ENCODE assay signal across 12 cellular contexts in genomic region chr3:122893754-122894668, GRCh38.
A peak's percentile ranks its signal among the peaks of the same experiment; 100 is the strongest.
DNase-seq lines count a peak whose midpoint lies in the region; ATAC-seq and TF ChIP-seq lines count a peak whose summit lies in the region.
"Had no signal": no experiment of that assay in that cellular context is flagged by ENCODE, and none has a peak within 500 bp of the region (broad histone marks: within the 10 kb centered on the region; RNA-seq: fewer than 3 reads in every experiment).

No MANE protein-coding gene starts in this region.

- H3K9me3 ChIP-seq in adipocyte (ENCODE audit: control insufficient read depth, low read length) (no peaks in the 10 kb centered on the region), hepatocyte (ENCODE audit: low read depth) (no peaks in the 10 kb centered on the region)
- H3K9me3 ChIP-seq: breast epithelium had no signal

- H3K9ac ChIP-seq in adipocyte (ENCODE audit: low read length) = no peak overlapping the region

- H3K36me3 ChIP-seq in adipocyte (ENCODE audit: control insufficient read depth, insufficient read depth, low read length, severe bottlenecking) = no peaks in the 10 kb centered on the region
- H3K36me3 ChIP-seq in hepatocyte (replicated peaks; ENCODE audit: insufficient read depth, low read depth) = no peaks in the 10 kb centered on the region
- H3K36me3 ChIP-seq: breast epithelium had no signal

- ATAC-seq in GM21381 (IDR thresholded peaks at IDR 0.05; ENCODE audit: unreplicated experiment) (no peak), HG02571 (IDR thresholded peaks at IDR 0.05; ENCODE audit: unreplicated experiment) (no peak), GM21515 (IDR thresholded peaks at IDR 0.05; ENCODE audit: unreplicated experiment) (no peak)

- no peak overlapping the region for H2AFZ ChIP-seq in hepatocyte

- no peak for TF ChIP-seq CTCF in hepatocyte (IDR thresholded peaks at IDR 0.05; ENCODE audit: poor library complexity)

- WGBS in hepatocyte (ENCODE audit: low lambda C conversion rate, missing lambda C conversion rate) = 59% methylated on average over 17 of the region's 17 CpGs

- no peaks in the 10 kb centered on the region for H3K79me2 ChIP-seq in hepatocyte

- H3K4me3 ChIP-seq in adipocyte (ENCODE audit: low read length) = no peak overlapping the region
- no peak overlapping the region for H3K4me3 ChIP-seq in hepatocyte
- H3K4me3 ChIP-seq: breast epithelium had no signal

- no peaks in the 10 kb centered on the region for H4K20me1 ChIP-seq in hepatocyte (ENCODE audit: insufficient read depth, poor library complexity, severe bottlenecking)

- peaks cover 5% of the 10 kb centered on the region for H3K4me1 ChIP-seq in adipocyte (ENCODE audit: control insufficient read depth, insufficient read depth, low read length)
- peaks cover 4% of the 10 kb centered on the region for H3K4me1 ChIP-seq in hepatocyte (ENCODE audit: insufficient read depth)
- H3K4me1 ChIP-seq: breast epithelium had no signal

- no peaks in the 10 kb centered on the region for H3K9me2 ChIP-seq in hepatocyte (replicated peaks; ENCODE audit: insufficient read depth)

- H3K27me3 ChIP-seq in adipocyte (replicated peaks; ENCODE audit: control insufficient read depth, insufficient read depth, low read length) (peaks cover 32% of the 10 kb centered on the region), hepatocyte (no peaks in the 10 kb centered on the region)
- H3K27me3 ChIP-seq: breast epithelium had no signal

- H3K27ac ChIP-seq in hepatocyte = peak overlapping the region; percentile 25
- H3K27ac ChIP-seq: breast epithelium, C4-2B had no signal

- no peak overlapping the region for H3K4me2 ChIP-seq in hepatocyte

- DNase-seq in COLO829 (ENCODE audit: low spot score) = peak; percentile 72
- DNase-seq in HuH-7.5 (ENCODE audit: low spot score) = peak; percentile 20
- peak; percentile 32 for DNase-seq in adipocyte (ENCODE audit: low read depth)
- DNase-seq in hepatocyte (ENCODE audit: low spot score) = peak; percentile 40
- no peak for DNase-seq in effector CD8-positive, alpha-beta T cell (lab: John Stamatoyannopoulos, UW)
- DNase-seq: NCI-H1092 treated with DMSO at 0.1 percent for 48 hours, NCI-H510A treated with DMSO at 0.1 percent for 48 hours had no signal
